ENCODE assay signal across 17 cellular contexts in genomic region chr3:82587174-82587573, GRCh38.
DNase-seq lines count a peak whose midpoint lies in the region; FAIRE-seq and TF ChIP-seq lines count a peak whose summit lies in the region.
"Had no signal": no experiment of that assay in that cellular context is flagged by ENCODE, and none has a peak within 500 bp of the region (broad histone marks: within the 10 kb centered on the region; RNA-seq: fewer than 3 reads in every experiment).

No MANE protein-coding gene starts in this region.

- FAIRE-seq in endometrium (lab: Jason Lieb, UNC), result peak; percentile 87
- FAIRE-seq: GM18507, H54 had no signal

- peak; percentile 59 for DNase-seq in DMS53 (lab: John Stamatoyannopoulos, UW)
- peak; percentile 8 for DNase-seq in NCI-H146 treated with DMSO at 0.1 percent for 48 hours (lab: John Stamatoyannopoulos, UW; ENCODE audit: unreplicated experiment)
- DNase-seq in NCI-H2029 treated with DMSO at 0.1 percent for 48 hours (lab: John Stamatoyannopoulos, UW), result no peak
- no peak for DNase-seq in RKO (ENCODE audit: low spot score)
- no peak for DNase-seq in NCI-H2081 treated with DMSO at 0.1 percent for 48 hours (lab: John Stamatoyannopoulos, UW)
- DNase-seq: Caco-2; CD8-positive, alpha-beta T cell; NCI-H1048; NCI-H1436; NCI-H1930; PC-3; Right ventricle myocardium superior had no signal

- peak overlapping the region; percentile 94 for H3K27ac ChIP-seq in 22Rv1
- H3K27ac ChIP-seq: C4-2B had no signal

- no peak for TF ChIP-seq CTCF in 22Rv1 (IDR thresholded peaks at IDR 0.05)

Comparison
In these comparisons a context has a peak if more than half of its experiments do, and no peak if none do; other contexts are left out.
1. DNase-seq: peak in DMS53 (single experiment) and NCI-H146 treated with DMSO at 0.1 percent for 48 hours (single experiment); none in NCI-H2029 treated with DMSO at 0.1 percent for 48 hours (single experiment), RKO (single experiment) and NCI-H2081 treated with DMSO at 0.1 percent for 48 hours (single experiment).